Comparison of ENCODE assay signal across 20 cellular contexts in the genomic region with DNA sequence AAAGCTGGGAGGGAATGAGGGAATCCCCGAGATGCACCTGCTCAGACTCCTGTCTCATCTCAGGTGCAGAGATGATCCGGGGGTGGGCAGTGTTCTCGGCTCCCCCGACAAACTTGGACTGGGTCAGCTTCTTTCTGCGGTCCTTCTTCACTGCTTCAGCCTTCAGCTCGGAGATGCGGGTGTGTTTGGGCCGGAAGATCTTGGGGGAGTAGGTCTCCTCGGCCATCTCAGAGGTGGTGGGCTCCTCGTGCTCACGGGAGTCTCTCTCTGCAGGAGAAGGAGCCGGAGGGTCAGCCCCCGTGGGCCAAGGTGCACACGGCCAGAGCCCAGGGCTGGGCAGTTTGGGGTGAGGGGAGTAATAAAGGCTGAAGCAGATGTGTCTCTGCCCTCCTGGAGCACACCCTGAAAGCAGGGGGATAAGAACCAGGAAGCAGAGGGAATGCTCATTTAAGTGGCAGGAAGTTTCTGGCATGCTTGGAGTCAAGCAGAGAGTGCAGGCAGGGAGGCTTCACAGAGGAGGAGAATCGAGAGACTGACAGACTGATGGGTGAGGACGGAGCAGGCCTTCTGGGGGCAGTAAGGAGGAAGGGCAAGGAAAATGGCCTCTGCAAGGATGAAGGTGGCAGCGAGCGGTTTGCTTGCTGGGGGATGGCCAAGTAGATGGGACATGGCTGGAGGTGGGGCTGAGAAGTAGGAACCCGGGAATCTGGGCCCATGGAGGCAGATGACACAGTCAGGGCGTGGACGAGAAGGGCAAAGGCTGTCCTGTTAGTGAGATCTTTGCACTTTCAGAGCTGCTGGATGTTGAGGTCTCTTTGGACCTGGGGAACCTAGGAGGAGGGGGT. TPM values are rescaled to one million over a fixed set of nuclear protein-coding genes. Genes with fewer than 3 reads are reported as not detected.
DNase-seq lines count a peak whose midpoint lies in the region; ATAC-seq and TF ChIP-seq lines count a peak whose summit lies in the region.
"Had no signal": no experiment of that assay in that cellular context is flagged by ENCODE, and none has a peak within 500 bp of the region (broad histone marks: within the 10 kb centered on the region; RNA-seq: fewer than 3 reads in every experiment).

No MANE protein-coding gene starts in this region.

- no peaks in the 10 kb centered on the region for H3K27me3 Mint-ChIP-seq in chondrocyte (ENCODE audit: low read depth)
- peaks cover 5 to 37% (median 12%) of the 10 kb centered on the region in 5 donors for H3K27me3 Mint-ChIP-seq in naive thymus-derived CD8-positive, alpha-beta T cell

- H3K27me3 ChIP-seq in right cardiac atrium (ENCODE audit: control insufficient read depth, insufficient read depth) = no peaks in the 10 kb centered on the region
- peaks cover 28% of the 10 kb centered on the region for H3K27me3 ChIP-seq in osteoblast (ENCODE audit: insufficient read depth, low read length)
- no peaks in the 10 kb centered on the region for H3K27me3 ChIP-seq in transverse colon
- H3K27me3 ChIP-seq: SJCRH30 had no signal

- POLR2A ChIA-PET in naive thymus-derived CD8-positive, alpha-beta T cell (lab: Charles Lee) = no interaction called here

- H3K4me2 ChIP-seq in osteoblast (ENCODE audit: insufficient read depth, low read length) = no peak overlapping the region

- H3K79me2 ChIP-seq in osteoblast (ENCODE audit: insufficient read depth, low read length) = no peaks in the 10 kb centered on the region

- no peak for TF ChIP-seq POLR2A in transverse colon (IDR thresholded peaks at IDR 0.05)

- peak overlapping the region; percentile 48 for H3K4me3 Mint-ChIP-seq in chondrocyte (ENCODE audit: unreplicated experiment)
- no peak overlapping the region for H3K4me3 Mint-ChIP-seq in naive thymus-derived CD8-positive, alpha-beta T cell
- H3K4me3 Mint-ChIP-seq: activated T-helper 1 cell treated with anti-CD3 and anti-CD28 coated beads, Interleukin-12 subunit alpha, Interleukin-12 subunit beta, Interleukin-2, Interleukin-4 antibody, amounts not matched to agents 30 ng/mL and 10 ng/mL and 1 ng/mL, durations not matched to agents 14 hours and 24 hours and 36 hours had no signal

- peak overlapping the region; percentile 40 for H3K27ac ChIP-seq in right cardiac atrium (ENCODE audit: low read length)
- H3K27ac ChIP-seq in osteoblast (ENCODE audit: low read depth, low read length) = no peak overlapping the region
- peak overlapping the region; percentile 53 to 86 (median 73) for H3K27ac ChIP-seq in transverse colon
- H3K27ac ChIP-seq: SJCRH30 had no signal

- H4K20me1 ChIP-seq in osteoblast (ENCODE audit: insufficient read depth, low read length) = no peaks in the 10 kb centered on the region

- WGBS in right cardiac atrium = 83% methylated on average over 21 of the region's 21 CpGs
- WGBS in transverse colon (ENCODE audit: low coverage in 1 of 2), 2 donors = 66 to 76% methylated on average over 7 to 21 of the region's 21 CpGs

- H3K36me3 Mint-ChIP-seq in chondrocyte (ENCODE audit: low read depth) = peaks cover 36% of the 10 kb centered on the region
- no peaks in the 10 kb centered on the region for H3K36me3 Mint-ChIP-seq in naive thymus-derived CD8-positive, alpha-beta T cell

- no peak overlapping the region for H3K4me3 ChIP-seq in right cardiac atrium (ENCODE audit: low read length)
- no peak overlapping the region for H3K4me3 ChIP-seq in osteoblast (ENCODE audit: insufficient read depth, low read length)
- no peak overlapping the region for H3K4me3 ChIP-seq in transverse colon
- H3K4me3 ChIP-seq: prostate gland, SJCRH30 had no signal

- H3K27ac Mint-ChIP-seq in chondrocyte (ENCODE audit: unreplicated experiment) = peak overlapping the region; percentile 91
- no peak overlapping the region for H3K27ac Mint-ChIP-seq in naive thymus-derived CD8-positive, alpha-beta T cell
- H3K27ac Mint-ChIP-seq: activated T-helper 1 cell treated with anti-CD3 and anti-CD28 coated beads, Interleukin-12 subunit alpha, Interleukin-12 subunit beta, Interleukin-2, Interleukin-4 antibody, amounts not matched to agents 30 ng/mL and 10 ng/mL and 1 ng/mL, durations not matched to agents 14 hours and 24 hours and 36 hours had no signal

- no peak for TF ChIP-seq EP300 in transverse colon (IDR thresholded peaks at IDR 0.05; ENCODE audit: low read depth)

- H3K4me1 Mint-ChIP-seq in chondrocyte (ENCODE audit: low read depth) = peaks cover 54% of the 10 kb centered on the region
- peaks cover 2 to 6% (median 3%) of the 10 kb centered on the region in 4 donors for H3K4me1 Mint-ChIP-seq in naive thymus-derived CD8-positive, alpha-beta T cell

- intact Hi-C loops in right cardiac atrium (cut with DNase I) (no loop called here), transverse colon (cut with DNase I; ENCODE audit: low total_unique reads) (no loop called here)

- H3K9me3 ChIP-seq in right cardiac atrium (ENCODE audit: control insufficient read depth, low read length) (no peaks in the 10 kb centered on the region), osteoblast (ENCODE audit: low read depth, low read length) (no peaks in the 10 kb centered on the region), transverse colon (no peaks in the 10 kb centered on the region)
- H3K9me3 ChIP-seq: prostate gland, SJCRH30 had no signal

- ATAC-seq in right cardiac atrium (no peak), GM19463 (IDR thresholded peaks at IDR 0.05; ENCODE audit: unreplicated experiment) (no peak), GM19324 (IDR thresholded peaks at IDR 0.05; ENCODE audit: low FRiP score, unreplicated experiment) (no peak)
- no peak for ATAC-seq in naive thymus-derived CD8-positive, alpha-beta T cell

- DNase-seq in chondrocyte (ENCODE audit: low spot score) = no peak
- DNase-seq in right cardiac atrium = peak in 2 of 3 donors; percentile 34 to 41
- DNase-seq in osteoblast (ENCODE audit: insufficient read length, low spot score, missing footprints) = peak; percentile 75
- no peak for DNase-seq in transverse colon
- no peak for DNase-seq in naive thymus-derived CD8-positive, alpha-beta T cell
- DNase-seq: activated CD4-positive, CD25-positive, alpha-beta regulatory T cell treated with anti-CD3 and anti-CD28 coated beads, Interleukin-2, amount 50 U/mL, for 72 hours; activated CD8-positive, alpha-beta memory T cell treated with anti-CD3 and anti-CD28 coated beads for 24 hours; AML-193; caudate nucleus; effector CD4-positive, alpha-beta T cell; GOT3; NCI-H2171; NCI-H69; stimulated activated naive CD4-positive, alpha-beta T cell; T-helper 2 cell had no signal

- no peaks in the 10 kb centered on the region for H3K9me3 Mint-ChIP-seq in chondrocyte (ENCODE audit: low read depth)
- no peaks in the 10 kb centered on the region for H3K9me3 Mint-ChIP-seq in naive thymus-derived CD8-positive, alpha-beta T cell
- H3K9me3 Mint-ChIP-seq: activated T-helper 1 cell treated with anti-CD3 and anti-CD28 coated beads, Interleukin-12 subunit alpha, Interleukin-12 subunit beta, Interleukin-2, Interleukin-4 antibody, amounts not matched to agents 30 ng/mL and 10 ng/mL and 1 ng/mL, durations not matched to agents 14 hours and 24 hours and 36 hours had no signal

- H3K4me1 ChIP-seq in right cardiac atrium (ENCODE audit: control insufficient read depth, insufficient read depth, low read length) = peaks cover 9% of the 10 kb centered on the region
- H3K4me1 ChIP-seq in osteoblast (ENCODE audit: insufficient read depth, low read length) = peaks cover 9% of the 10 kb centered on the region
- peaks cover 19 to 38% (median 21%) of the 10 kb centered on the region in 4 donors for H3K4me1 ChIP-seq in transverse colon
- H3K4me1 ChIP-seq: prostate gland had no signal

- in situ Hi-C loops in transverse colon (cut with MboI; ENCODE audit: low pct_ligation_motif_present in 1 of 4, low pct_unique_long_range_greater_than_20kb in 1 of 4, low sequenced_read_pairs in 3 of 4) = loop anchor here (25.0 kb wide), 4 partner anchors 483 to 1033 kb away; no protein-coding TSS in a partner anchor

- H2AFZ ChIP-seq in osteoblast (ENCODE audit: low read length) = no peak overlapping the region

- H3K36me3 ChIP-seq in osteoblast (ENCODE audit: insufficient read depth, low read length) (no peaks in the 10 kb centered on the region), transverse colon (peaks cover 0 to 4% (median 0%) of the 10 kb centered on the region in 4 donors)
- H3K36me3 ChIP-seq: prostate gland, SJCRH30 had no signal

- TF ChIP-seq CTCF in chondrocyte (IDR thresholded peaks at IDR 0.05) (no peak), osteoblast (IDR thresholded peaks at IDR 0.05; ENCODE audit: extremely low read depth, low read depth, low read length) (no peak), transverse colon (IDR thresholded peaks at IDR 0.05) (no peak)

RNA-seq across cellular contexts. Expression of a gene that starts 16.3 kb away (rescaled TPM):
- 403 to 502 TPM (median 500 TPM) in 3 replicates for total RNA-seq in chondrocyte
- total RNA-seq in right cardiac atrium = 100 to 1,000 TPM; 170 to 409 (median 309) TPM
- 162 TPM for polyA plus RNA-seq in right cardiac atrium
- total RNA-seq in osteoblast = 12.3 and 29.5 TPM in 2 replicates
- 100 to 1,000 TPM; 146 to 263 (median 190) TPM for total RNA-seq in transverse colon
- total RNA-seq in naive thymus-derived CD8-positive, alpha-beta T cell = not detected
- not detected for polyA plus RNA-seq in naive thymus-derived CD8-positive, alpha-beta T cell
- total RNA-seq: activated T-helper 1 cell treated with anti-CD3 and anti-CD28 coated beads, Interleukin-12 subunit alpha, Interleukin-12 subunit beta, Interleukin-2, Interleukin-4 antibody, amounts not matched to agents 30 ng/mL and 10 ng/mL and 1 ng/mL, durations not matched to agents 14 hours and 24 hours and 36 hours had no signal

RNA-seq across cellular contexts. Expression of a gene that starts 45.8 kb away (rescaled TPM):
- total RNA-seq in chondrocyte (1,045 to 1,857 TPM (median 1,848 TPM) in 3 replicates), right cardiac atrium (100 to 1,000 TPM in 2 of 4 donors, 10 to 100 TPM in 2; 62.6 to 168 (median 92.4) TPM), osteoblast (6.5 and 11.2 TPM in 2 replicates), transverse colon (100 to 1,000 TPM in 2 of 4 donors, 10 to 100 TPM in 2; 10.5 to 155 (median 101) TPM)
- polyA plus RNA-seq in right cardiac atrium = 115 TPM
- total RNA-seq in naive thymus-derived CD8-positive, alpha-beta T cell = not detected
- polyA plus RNA-seq in naive thymus-derived CD8-positive, alpha-beta T cell = under 1 TPM in 2 of 3 donors, not detected in 1; 0.15 to 0.48 TPM

Comparison
In these comparisons a context has a peak if more than half of its experiments do, and no peak if none do; other contexts are left out.
1. DNase-seq: peak in right cardiac atrium (2 of 3) and osteoblast (single experiment); none in chondrocyte (single experiment), transverse colon (single experiment) and naive thymus-derived CD8-positive, alpha-beta T cell (0 of 10).
2. RNA of a gene that starts 16.3 kb away (total RNA-seq): 403 to 502 TPM in chondrocyte, 170 to 409 TPM in right cardiac atrium, 146 to 263 TPM in transverse colon and 12.3 to 29.5 TPM in osteoblast; not detected in naive thymus-derived CD8-positive, alpha-beta T cell; every median in the first group is over 10 times any median in the second.